In the genomic region with DNA sequence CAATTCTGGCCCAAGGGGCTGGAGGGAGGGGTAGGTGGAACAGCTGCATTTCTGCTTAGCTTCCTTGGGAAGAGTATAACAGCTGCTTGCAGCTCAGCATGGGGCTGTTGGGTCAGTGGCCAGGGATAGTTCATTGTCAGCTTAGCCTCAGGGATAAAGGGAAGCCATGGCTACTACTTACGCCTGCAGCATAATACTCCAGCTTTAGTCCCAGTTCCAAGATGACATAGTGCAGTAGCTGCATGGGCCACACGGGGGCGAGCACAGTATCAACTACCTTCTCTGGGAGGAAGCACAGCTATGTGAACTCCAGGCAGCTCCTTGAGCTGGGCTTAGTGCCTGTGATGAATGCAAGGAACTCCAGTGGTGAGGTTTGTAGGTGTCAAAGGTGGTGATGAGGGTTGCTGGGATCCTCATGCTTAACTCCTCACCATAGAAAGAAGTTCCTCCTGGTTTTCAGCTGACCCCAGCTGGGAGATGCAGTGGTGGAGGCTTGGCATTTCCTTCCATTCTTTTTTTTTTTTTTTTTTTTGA, we compare ENCODE assay signal across 1 cellular context.
TF ChIP-seq lines count a peak whose summit lies in the region.

No MANE protein-coding gene starts in this region.

TF ChIP-seq in HepG2, 621 proteins besides CTCF, POLR2A, EP300 and RAD21 (continued from another document and continues in another):
- TF ChIP-seq, protein P1, sequence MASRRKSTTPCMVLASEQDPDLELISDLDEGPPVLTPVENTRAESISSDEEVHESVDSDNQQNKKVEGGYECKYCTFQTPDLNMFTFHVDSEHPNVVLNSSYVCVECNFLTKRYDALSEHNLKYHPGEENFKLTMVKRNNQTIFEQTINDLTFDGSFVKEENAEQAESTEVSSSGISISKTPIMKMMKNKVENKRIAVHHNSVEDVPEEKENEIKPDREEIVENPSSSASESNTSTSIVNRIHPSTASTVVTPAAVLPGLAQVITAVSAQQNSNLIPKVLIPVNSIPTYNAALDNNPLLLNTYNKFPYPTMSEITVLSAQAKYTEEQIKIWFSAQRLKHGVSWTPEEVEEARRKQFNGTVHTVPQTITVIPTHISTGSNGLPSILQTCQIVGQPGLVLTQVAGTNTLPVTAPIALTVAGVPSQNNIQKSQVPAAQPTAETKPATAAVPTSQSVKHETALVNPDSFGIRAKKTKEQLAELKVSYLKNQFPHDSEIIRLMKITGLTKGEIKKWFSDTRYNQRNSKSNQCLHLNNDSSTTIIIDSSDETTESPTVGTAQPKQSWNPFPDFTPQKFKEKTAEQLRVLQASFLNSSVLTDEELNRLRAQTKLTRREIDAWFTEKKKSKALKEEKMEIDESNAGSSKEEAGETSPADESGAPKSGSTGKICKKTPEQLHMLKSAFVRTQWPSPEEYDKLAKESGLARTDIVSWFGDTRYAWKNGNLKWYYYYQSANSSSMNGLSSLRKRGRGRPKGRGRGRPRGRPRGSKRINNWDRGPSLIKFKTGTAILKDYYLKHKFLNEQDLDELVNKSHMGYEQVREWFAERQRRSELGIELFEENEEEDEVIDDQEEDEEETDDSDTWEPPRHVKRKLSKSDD (CRISPR knock-in tag; IDR thresholded peaks at IDR 0.05; ENCODE audit: low read depth): no peak
- TF ChIP-seq HNRNPK (IDR thresholded peaks at IDR 0.05; ENCODE audit: low read depth, low read length, poor library complexity, severe bottlenecking): no peak
- TF ChIP-seq TSC22D2 (CRISPR knock-in tag; IDR thresholded peaks at IDR 0.05; ENCODE audit: borderline replicate concordance): 0 out of 2 replicates have a peak, but pooled peaks have one; percentile 64
- TF ChIP-seq, protein P2, sequence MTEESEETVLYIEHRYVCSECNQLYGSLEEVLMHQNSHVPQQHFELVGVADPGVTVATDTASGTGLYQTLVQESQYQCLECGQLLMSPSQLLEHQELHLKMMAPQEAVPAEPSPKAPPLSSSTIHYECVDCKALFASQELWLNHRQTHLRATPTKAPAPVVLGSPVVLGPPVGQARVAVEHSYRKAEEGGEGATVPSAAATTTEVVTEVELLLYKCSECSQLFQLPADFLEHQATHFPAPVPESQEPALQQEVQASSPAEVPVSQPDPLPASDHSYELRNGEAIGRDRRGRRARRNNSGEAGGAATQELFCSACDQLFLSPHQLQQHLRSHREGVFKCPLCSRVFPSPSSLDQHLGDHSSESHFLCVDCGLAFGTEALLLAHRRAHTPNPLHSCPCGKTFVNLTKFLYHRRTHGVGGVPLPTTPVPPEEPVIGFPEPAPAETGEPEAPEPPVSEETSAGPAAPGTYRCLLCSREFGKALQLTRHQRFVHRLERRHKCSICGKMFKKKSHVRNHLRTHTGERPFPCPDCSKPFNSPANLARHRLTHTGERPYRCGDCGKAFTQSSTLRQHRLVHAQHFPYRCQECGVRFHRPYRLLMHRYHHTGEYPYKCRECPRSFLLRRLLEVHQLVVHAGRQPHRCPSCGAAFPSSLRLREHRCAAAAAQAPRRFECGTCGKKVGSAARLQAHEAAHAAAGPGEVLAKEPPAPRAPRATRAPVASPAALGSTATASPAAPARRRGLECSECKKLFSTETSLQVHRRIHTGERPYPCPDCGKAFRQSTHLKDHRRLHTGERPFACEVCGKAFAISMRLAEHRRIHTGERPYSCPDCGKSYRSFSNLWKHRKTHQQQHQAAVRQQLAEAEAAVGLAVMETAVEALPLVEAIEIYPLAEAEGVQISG (CRISPR knock-in tag; IDR thresholded peaks at IDR 0.05): 0 out of 2 replicates have a peak, but pooled peaks have one; percentile 17
- TF ChIP-seq HMG20A (CRISPR knock-in tag; IDR thresholded peaks at IDR 0.05; ENCODE audit: borderline replicate concordance): 0 out of 2 replicates have a peak, but pooled peaks have one; percentile 32
- TF ChIP-seq GATAD2A (CRISPR knock-in tag; IDR thresholded peaks at IDR 0.05): peak; percentile 65; the same call in 1 of the 2 replicates
- TF ChIP-seq, protein P3, sequence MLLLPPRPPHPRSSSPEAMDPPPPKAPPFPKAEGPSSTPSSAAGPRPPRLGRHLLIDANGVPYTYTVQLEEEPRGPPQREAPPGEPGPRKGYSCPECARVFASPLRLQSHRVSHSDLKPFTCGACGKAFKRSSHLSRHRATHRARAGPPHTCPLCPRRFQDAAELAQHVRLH (CRISPR knock-in tag; IDR thresholded peaks at IDR 0.05; ENCODE audit: borderline replicate concordance, low read depth): peak; percentile 89; the same call in 1 of the 2 replicates
- TF ChIP-seq, protein P4, sequence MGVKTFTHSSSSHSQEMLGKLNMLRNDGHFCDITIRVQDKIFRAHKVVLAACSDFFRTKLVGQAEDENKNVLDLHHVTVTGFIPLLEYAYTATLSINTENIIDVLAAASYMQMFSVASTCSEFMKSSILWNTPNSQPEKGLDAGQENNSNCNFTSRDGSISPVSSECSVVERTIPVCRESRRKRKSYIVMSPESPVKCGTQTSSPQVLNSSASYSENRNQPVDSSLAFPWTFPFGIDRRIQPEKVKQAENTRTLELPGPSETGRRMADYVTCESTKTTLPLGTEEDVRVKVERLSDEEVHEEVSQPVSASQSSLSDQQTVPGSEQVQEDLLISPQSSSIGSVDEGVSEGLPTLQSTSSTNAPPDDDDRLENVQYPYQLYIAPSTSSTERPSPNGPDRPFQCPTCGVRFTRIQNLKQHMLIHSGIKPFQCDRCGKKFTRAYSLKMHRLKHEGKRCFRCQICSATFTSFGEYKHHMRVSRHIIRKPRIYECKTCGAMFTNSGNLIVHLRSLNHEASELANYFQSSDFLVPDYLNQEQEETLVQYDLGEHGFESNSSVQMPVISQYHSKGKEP (CRISPR knock-in tag; IDR thresholded peaks at IDR 0.05): no peak
- TF ChIP-seq, protein P5, sequence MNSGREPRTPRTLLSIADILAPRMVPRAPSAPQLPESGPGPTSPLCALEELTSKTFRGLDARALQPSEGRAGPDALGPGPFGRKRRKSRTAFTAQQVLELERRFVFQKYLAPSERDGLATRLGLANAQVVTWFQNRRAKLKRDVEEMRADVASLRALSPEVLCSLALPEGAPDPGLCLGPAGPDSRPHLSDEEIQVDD (CRISPR knock-in tag; IDR thresholded peaks at IDR 0.05; ENCODE audit: borderline replicate concordance): peak; percentile 36; the same call in 1 of the 2 replicates
- no peak for TF ChIP-seq ZSCAN21 (CRISPR knock-in tag; IDR thresholded peaks at IDR 0.05; ENCODE audit: borderline replicate concordance)
- TF ChIP-seq ETV6 (CRISPR knock-in tag; conservative IDR thresholded peaks at IDR 0.05): no peak
- TF ChIP-seq, protein P6, sequence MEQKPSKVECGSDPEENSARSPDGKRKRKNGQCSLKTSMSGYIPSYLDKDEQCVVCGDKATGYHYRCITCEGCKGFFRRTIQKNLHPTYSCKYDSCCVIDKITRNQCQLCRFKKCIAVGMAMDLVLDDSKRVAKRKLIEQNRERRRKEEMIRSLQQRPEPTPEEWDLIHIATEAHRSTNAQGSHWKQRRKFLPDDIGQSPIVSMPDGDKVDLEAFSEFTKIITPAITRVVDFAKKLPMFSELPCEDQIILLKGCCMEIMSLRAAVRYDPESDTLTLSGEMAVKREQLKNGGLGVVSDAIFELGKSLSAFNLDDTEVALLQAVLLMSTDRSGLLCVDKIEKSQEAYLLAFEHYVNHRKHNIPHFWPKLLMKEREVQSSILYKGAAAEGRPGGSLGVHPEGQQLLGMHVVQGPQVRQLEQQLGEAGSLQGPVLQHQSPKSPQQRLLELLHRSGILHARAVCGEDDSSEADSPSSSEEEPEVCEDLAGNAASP (CRISPR knock-in tag; IDR thresholded peaks at IDR 0.05; ENCODE audit: borderline replicate concordance): peak; percentile 60; the same call in 1 of the 2 replicates
- no peak for TF ChIP-seq MAFG (CRISPR knock-in tag; IDR thresholded peaks at IDR 0.05)
- peak; percentile 62; the same call in 1 of the 2 replicates for TF ChIP-seq ELF3 (CRISPR knock-in tag; IDR thresholded peaks at IDR 0.05)
- TF ChIP-seq, protein P7, sequence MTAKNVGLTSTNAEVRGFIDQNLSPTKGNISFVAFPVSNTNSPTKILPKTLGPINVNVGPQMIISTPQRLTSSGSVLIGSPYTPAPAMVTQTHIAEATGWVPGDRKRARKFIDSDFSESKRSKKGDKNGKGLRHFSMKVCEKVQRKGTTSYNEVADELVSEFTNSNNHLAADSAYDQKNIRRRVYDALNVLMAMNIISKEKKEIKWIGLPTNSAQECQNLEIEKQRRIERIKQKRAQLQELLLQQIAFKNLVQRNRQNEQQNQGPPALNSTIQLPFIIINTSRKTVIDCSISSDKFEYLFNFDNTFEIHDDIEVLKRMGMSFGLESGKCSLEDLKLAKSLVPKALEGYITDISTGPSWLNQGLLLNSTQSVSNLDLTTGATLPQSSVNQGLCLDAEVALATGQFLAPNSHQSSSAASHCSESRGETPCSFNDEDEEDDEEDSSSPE (CRISPR knock-in tag; IDR thresholded peaks at IDR 0.05): no peak
- peak; percentile 43; the same call in 1 of the 2 replicates for TF ChIP-seq TARDBP (CRISPR knock-in tag; IDR thresholded peaks at IDR 0.05)
- TF ChIP-seq, protein P8, sequence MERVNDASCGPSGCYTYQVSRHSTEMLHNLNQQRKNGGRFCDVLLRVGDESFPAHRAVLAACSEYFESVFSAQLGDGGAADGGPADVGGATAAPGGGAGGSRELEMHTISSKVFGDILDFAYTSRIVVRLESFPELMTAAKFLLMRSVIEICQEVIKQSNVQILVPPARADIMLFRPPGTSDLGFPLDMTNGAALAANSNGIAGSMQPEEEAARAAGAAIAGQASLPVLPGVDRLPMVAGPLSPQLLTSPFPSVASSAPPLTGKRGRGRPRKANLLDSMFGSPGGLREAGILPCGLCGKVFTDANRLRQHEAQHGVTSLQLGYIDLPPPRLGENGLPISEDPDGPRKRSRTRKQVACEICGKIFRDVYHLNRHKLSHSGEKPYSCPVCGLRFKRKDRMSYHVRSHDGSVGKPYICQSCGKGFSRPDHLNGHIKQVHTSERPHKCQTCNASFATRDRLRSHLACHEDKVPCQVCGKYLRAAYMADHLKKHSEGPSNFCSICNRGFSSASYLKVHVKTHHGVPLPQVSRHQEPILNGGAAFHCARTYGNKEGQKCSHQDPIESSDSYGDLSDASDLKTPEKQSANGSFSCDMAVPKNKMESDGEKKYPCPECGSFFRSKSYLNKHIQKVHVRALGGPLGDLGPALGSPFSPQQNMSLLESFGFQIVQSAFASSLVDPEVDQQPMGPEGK (CRISPR knock-in tag; IDR thresholded peaks at IDR 0.05): peak; percentile 16; the same call in 1 of the 2 replicates
- TF ChIP-seq, protein P9, sequence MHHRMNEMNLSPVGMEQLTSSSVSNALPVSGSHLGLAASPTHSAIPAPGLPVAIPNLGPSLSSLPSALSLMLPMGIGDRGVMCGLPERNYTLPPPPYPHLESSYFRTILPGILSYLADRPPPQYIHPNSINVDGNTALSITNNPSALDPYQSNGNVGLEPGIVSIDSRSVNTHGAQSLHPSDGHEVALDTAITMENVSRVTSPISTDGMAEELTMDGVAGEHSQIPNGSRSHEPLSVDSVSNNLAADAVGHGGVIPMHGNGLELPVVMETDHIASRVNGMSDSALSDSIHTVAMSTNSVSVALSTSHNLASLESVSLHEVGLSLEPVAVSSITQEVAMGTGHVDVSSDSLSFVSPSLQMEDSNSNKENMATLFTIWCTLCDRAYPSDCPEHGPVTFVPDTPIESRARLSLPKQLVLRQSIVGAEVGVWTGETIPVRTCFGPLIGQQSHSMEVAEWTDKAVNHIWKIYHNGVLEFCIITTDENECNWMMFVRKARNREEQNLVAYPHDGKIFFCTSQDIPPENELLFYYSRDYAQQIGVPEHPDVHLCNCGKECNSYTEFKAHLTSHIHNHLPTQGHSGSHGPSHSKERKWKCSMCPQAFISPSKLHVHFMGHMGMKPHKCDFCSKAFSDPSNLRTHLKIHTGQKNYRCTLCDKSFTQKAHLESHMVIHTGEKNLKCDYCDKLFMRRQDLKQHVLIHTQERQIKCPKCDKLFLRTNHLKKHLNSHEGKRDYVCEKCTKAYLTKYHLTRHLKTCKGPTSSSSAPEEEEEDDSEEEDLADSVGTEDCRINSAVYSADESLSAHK (CRISPR knock-in tag; IDR thresholded peaks at IDR 0.05; ENCODE audit: borderline replicate concordance): no peak
- TF ChIP-seq ZNF260 (CRISPR knock-in tag; IDR thresholded peaks at IDR 0.05; ENCODE audit: borderline replicate concordance, low read depth): peak; percentile 99
- peak; percentile 47 for TF ChIP-seq YY1 (IDR thresholded peaks at IDR 0.05; ENCODE audit: insufficient read depth, insufficient replicate concordance, low read depth, low read length)
- TF ChIP-seq, protein P10, sequence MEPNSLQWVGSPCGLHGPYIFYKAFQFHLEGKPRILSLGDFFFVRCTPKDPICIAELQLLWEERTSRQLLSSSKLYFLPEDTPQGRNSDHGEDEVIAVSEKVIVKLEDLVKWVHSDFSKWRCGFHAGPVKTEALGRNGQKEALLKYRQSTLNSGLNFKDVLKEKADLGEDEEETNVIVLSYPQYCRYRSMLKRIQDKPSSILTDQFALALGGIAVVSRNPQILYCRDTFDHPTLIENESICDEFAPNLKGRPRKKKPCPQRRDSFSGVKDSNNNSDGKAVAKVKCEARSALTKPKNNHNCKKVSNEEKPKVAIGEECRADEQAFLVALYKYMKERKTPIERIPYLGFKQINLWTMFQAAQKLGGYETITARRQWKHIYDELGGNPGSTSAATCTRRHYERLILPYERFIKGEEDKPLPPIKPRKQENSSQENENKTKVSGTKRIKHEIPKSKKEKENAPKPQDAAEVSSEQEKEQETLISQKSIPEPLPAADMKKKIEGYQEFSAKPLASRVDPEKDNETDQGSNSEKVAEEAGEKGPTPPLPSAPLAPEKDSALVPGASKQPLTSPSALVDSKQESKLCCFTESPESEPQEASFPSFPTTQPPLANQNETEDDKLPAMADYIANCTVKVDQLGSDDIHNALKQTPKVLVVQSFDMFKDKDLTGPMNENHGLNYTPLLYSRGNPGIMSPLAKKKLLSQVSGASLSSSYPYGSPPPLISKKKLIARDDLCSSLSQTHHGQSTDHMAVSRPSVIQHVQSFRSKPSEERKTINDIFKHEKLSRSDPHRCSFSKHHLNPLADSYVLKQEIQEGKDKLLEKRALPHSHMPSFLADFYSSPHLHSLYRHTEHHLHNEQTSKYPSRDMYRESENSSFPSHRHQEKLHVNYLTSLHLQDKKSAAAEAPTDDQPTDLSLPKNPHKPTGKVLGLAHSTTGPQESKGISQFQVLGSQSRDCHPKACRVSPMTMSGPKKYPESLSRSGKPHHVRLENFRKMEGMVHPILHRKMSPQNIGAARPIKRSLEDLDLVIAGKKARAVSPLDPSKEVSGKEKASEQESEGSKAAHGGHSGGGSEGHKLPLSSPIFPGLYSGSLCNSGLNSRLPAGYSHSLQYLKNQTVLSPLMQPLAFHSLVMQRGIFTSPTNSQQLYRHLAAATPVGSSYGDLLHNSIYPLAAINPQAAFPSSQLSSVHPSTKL (CRISPR knock-in tag; IDR thresholded peaks at IDR 0.05): peak; percentile 56; the same call in 1 of the 2 replicates
- TF ChIP-seq, protein P11, sequence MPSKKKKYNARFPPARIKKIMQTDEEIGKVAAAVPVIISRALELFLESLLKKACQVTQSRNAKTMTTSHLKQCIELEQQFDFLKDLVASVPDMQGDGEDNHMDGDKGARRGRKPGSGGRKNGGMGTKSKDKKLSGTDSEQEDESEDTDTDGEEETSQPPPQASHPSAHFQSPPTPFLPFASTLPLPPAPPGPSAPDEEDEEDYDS (CRISPR knock-in tag; IDR thresholded peaks at IDR 0.05): peak; percentile 46; the same call in 1 of the 2 replicates
- TF ChIP-seq ZNF841 (CRISPR knock-in tag; IDR thresholded peaks at IDR 0.05; ENCODE audit: borderline replicate concordance): no peak
- TF ChIP-seq, protein P12, sequence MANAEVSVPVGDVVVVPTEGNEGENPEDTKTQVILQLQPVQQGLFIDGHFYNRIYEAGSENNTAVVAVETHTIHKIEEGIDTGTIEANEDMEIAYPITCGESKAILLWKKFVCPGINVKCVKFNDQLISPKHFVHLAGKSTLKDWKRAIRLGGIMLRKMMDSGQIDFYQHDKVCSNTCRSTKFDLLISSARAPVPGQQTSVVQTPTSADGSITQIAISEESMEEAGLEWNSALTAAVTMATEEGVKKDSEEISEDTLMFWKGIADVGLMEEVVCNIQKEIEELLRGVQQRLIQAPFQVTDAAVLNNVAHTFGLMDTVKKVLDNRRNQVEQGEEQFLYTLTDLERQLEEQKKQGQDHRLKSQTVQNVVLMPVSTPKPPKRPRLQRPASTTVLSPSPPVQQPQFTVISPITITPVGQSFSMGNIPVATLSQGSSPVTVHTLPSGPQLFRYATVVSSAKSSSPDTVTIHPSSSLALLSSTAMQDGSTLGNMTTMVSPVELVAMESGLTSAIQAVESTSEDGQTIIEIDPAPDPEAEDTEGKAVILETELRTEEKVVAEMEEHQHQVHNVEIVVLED (CRISPR knock-in tag; IDR thresholded peaks at IDR 0.05; ENCODE audit: borderline replicate concordance): 0 out of 2 replicates have a peak, but pooled peaks have one; percentile 26
- TF ChIP-seq ZKSCAN5 (CRISPR knock-in tag; IDR thresholded peaks at IDR 0.05): no peak
